1 cellular context compared by ENCODE assay signal in the genomic region with DNA sequence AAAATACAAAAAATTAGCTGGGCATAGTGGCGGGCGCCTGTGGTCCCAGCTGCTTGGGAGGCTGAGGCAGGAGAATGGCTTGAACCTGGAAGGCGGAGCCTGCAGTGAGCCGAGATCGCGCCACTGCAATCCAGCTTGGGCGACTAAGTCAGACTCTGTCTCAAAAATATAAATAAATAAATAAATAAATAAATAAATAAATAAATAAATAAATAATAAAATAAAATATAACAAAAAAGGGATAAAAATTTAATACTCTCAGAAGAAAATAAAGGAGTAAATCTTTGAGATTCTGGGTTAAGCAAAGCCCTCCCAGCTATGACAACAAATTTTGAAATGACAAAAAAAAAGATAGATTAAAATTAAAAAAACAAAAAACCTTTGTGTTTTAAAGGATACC.
TF ChIP-seq lines count a peak whose summit lies in the region.

No MANE protein-coding gene starts in this region.

TF ChIP-seq in HEK293, 187 proteins besides CTCF, POLR2A, EP300 and RAD21 (continued from another document):
- TF ChIP-seq ZNF510 (tag by site-specific recombination; IDR thresholded peaks at IDR 0.05; ENCODE audit: insufficient replicate concordance) = peak; percentile 50
- TF ChIP-seq, protein P1, sequence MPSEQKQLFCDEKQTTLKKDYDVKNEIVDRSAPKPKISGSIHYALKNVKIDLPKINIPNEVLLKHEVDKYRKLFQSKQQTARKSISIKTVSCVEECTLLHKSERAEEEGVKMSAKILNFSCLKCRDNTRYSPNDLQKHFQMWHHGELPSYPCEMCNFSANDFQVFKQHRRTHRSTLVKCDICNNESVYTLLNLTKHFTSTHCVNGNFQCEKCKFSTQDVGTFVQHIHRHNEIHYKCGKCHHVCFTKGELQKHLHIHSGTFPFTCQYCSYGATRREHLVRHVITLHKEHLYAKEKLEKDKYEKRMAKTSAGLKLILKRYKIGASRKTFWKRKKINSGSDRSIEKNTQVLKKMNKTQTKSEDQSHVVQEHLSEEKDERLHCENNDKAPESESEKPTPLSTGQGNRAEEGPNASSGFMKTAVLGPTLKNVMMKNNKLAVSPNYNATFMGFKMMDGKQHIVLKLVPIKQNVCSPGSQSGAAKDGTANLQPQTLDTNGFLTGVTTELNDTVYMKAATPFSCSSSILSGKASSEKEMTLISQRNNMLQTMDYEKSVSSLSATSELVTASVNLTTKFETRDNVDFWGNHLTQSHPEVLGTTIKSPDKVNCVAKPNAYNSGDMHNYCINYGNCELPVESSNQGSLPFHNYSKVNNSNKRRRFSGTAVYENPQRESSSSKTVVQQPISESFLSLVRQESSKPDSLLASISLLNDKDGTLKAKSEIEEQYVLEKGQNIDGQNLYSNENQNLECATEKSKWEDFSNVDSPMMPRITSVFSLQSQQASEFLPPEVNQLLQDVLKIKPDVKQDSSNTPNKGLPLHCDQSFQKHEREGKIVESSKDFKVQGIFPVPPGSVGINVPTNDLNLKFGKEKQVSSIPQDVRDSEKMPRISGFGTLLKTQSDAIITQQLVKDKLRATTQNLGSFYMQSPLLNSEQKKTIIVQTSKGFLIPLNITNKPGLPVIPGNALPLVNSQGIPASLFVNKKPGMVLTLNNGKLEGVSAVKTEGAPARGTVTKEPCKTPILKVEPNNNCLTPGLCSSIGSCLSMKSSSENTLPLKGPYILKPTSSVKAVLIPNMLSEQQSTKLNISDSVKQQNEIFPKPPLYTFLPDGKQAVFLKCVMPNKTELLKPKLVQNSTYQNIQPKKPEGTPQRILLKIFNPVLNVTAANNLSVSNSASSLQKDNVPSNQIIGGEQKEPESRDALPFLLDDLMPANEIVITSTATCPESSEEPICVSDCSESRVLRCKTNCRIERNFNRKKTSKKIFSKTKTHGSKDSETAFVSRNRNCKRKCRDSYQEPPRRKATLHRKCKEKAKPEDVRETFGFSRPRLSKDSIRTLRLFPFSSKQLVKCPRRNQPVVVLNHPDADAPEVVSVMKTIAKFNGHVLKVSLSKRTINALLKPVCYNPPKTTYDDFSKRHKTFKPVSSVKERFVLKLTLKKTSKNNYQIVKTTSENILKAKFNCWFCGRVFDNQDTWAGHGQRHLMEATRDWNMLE (tag by site-specific recombination; conservative IDR thresholded peaks at IDR 0.05; ENCODE audit: low read depth) = peak; percentile 71; the same call in 1 of the 2 replicates
- TF ChIP-seq ZNF654 (tag by site-specific recombination; IDR thresholded peaks at IDR 0.05; ENCODE audit: low read depth) = peak; percentile 27
- 0 out of 2 replicates have a peak, but pooled peaks have one; percentile 32 for TF ChIP-seq ZBTB8A (tag by site-specific recombination; IDR thresholded peaks at IDR 0.05)
- peak; percentile 79 for TF ChIP-seq ZNF426 (tag by site-specific recombination; IDR thresholded peaks at IDR 0.05)
- 0 out of 2 replicates have a peak, but pooled peaks have one; percentile 37 for TF ChIP-seq ZNF140 (tag by site-specific recombination; IDR thresholded peaks at IDR 0.05)
- TF ChIP-seq ZNF623 (tag by site-specific recombination; IDR thresholded peaks at IDR 0.05) = peak; percentile 37; the same call in 1 of the 2 replicates
- TF ChIP-seq, protein P2, sequence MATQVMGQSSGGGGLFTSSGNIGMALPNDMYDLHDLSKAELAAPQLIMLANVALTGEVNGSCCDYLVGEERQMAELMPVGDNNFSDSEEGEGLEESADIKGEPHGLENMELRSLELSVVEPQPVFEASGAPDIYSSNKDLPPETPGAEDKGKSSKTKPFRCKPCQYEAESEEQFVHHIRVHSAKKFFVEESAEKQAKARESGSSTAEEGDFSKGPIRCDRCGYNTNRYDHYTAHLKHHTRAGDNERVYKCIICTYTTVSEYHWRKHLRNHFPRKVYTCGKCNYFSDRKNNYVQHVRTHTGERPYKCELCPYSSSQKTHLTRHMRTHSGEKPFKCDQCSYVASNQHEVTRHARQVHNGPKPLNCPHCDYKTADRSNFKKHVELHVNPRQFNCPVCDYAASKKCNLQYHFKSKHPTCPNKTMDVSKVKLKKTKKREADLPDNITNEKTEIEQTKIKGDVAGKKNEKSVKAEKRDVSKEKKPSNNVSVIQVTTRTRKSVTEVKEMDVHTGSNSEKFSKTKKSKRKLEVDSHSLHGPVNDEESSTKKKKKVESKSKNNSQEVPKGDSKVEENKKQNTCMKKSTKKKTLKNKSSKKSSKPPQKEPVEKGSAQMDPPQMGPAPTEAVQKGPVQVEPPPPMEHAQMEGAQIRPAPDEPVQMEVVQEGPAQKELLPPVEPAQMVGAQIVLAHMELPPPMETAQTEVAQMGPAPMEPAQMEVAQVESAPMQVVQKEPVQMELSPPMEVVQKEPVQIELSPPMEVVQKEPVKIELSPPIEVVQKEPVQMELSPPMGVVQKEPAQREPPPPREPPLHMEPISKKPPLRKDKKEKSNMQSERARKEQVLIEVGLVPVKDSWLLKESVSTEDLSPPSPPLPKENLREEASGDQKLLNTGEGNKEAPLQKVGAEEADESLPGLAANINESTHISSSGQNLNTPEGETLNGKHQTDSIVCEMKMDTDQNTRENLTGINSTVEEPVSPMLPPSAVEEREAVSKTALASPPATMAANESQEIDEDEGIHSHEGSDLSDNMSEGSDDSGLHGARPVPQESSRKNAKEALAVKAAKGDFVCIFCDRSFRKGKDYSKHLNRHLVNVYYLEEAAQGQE (tag by site-specific recombination; IDR thresholded peaks at IDR 0.05) = peak; percentile 41; the same call in 1 of the 2 replicates
